Comparison of ENCODE assay signal across 14 cellular contexts in genomic region chr19:47633996-47634395, GRCh38. TPM values are rescaled to one million over a fixed set of nuclear protein-coding genes. Genes with fewer than 3 reads are reported as not detected.
DNase-seq lines count a peak whose midpoint lies in the region; ATAC-seq and TF ChIP-seq lines count a peak whose summit lies in the region.
"Had no signal": no experiment of that assay in that cellular context is flagged by ENCODE, and none has a peak within 500 bp of the region (broad histone marks: within the 10 kb centered on the region; RNA-seq: fewer than 3 reads in every experiment).

No MANE protein-coding gene starts in this region.

- WGBS in trophoblast cell (ENCODE audit: extremely low coverage, insufficient coverage, insufficient read length) = no CpG with 5 or more reads among the region's 11 CpGs

- CTCF ChIA-PET in HEK293 (lab: Yijun Ruan, JAX) = interaction anchor here (1.2 to 1.9 kb wide), 3 partner anchors 10 to 197 kb away, joined by 4 to 5 read pairs (median 4); no protein-coding TSS in a partner anchor

- H2BK5ac ChIP-seq in trophoblast cell (ENCODE audit: low read depth, low read length, poor library complexity) = no peak overlapping the region

- peak overlapping the region; percentile 26 for H2BK12ac ChIP-seq in trophoblast cell (ENCODE audit: low read length)

- H3K4me1 ChIP-seq in HEK293 (ENCODE audit: control insufficient read depth, insufficient read depth, low read length) (peaks cover 17% of the 10 kb centered on the region), trophoblast cell (ENCODE audit: control insufficient read depth in 1 of 2, insufficient read depth in 2 of 2, low read length in 2 of 2) (peaks cover 15 to 16% of the 10 kb centered on the region in 2 experiments)

- TF ChIP-seq CTCF in 22Rv1 (IDR thresholded peaks at IDR 0.05) (no peak), HEK293 (tag by site-specific recombination; IDR thresholded peaks at IDR 0.05) (no peak)

- H3K79me1 ChIP-seq in trophoblast cell (ENCODE audit: low read length) = peaks cover 5% of the 10 kb centered on the region

- H3K23ac ChIP-seq in trophoblast cell (ENCODE audit: low read length) = no peak overlapping the region

- DNase-seq in trophoblast cell = no peak
- no peak for DNase-seq in NCI-H446 treated with DMSO at 0.1 percent for 48 hours (lab: John Stamatoyannopoulos, UW)
- DNase-seq in activated CD8-positive, alpha-beta memory T cell treated with anti-CD3 and anti-CD28 coated beads, Interleukin-2, amount 50 U/mL, for 4 hours = no peak
- no peak for DNase-seq in NK-92 treated with Interleukin-12 subunit alpha and Interleukin-12 subunit beta, amount 100 ng/mL, for 24 hours (lab: John Stamatoyannopoulos, UW)
- DNase-seq: activated CD4-positive, alpha-beta T cell treated with anti-CD3 and anti-CD28 coated beads, Interleukin-2, amount 10 ng/mL, durations not matched to agents 7 days and 5 days; caudate nucleus; COR-L47; upper lobe of left lung had no signal

- H3K18ac ChIP-seq in trophoblast cell (ENCODE audit: low read length) = peak overlapping the region; percentile 5

- no peak overlapping the region for H2BK120ac ChIP-seq in trophoblast cell (ENCODE audit: insufficient read depth, low read length, poor library complexity)

- POLR2A ChIA-PET in HEK293 (lab: Yijun Ruan, JAX) = interaction anchor here (1.1 kb wide), 1 partner anchor 10 kb away, joined by 4 read pairs; no protein-coding TSS in a partner anchor

- H3K79me2 ChIP-seq in trophoblast cell (ENCODE audit: control insufficient read depth, insufficient read depth, low read length, poor library complexity) = peaks cover 11% of the 10 kb centered on the region

- no peak overlapping the region for H3K4me3 ChIP-seq in HEK293 (ENCODE audit: low read depth, low read length)
- H3K4me3 ChIP-seq in trophoblast cell (ENCODE audit: low read depth, low read length) = no peak overlapping the region
- H3K4me3 ChIP-seq: lung, upper lobe of left lung had no signal

- no peaks in the 10 kb centered on the region for H3K27me3 ChIP-seq in trophoblast cell (ENCODE audit: insufficient read depth, low read length)
- H3K27me3 ChIP-seq: upper lobe of left lung had no signal

- no peak overlapping the region for H3K4me2 ChIP-seq in trophoblast cell (ENCODE audit: low read length)

- peak overlapping the region; percentile 56 for H3K4ac ChIP-seq in trophoblast cell (ENCODE audit: low read depth, low read length)

- peak overlapping the region; percentile 51 for H3K27ac ChIP-seq in 22Rv1
- peak overlapping the region; percentile 60 for H3K27ac ChIP-seq in HEK293 (ENCODE audit: extremely low read depth, low read depth, low read length)
- H3K27ac ChIP-seq in cingulate gyrus (ENCODE audit: low read depth, low read length) = peak overlapping the region; percentile 39
- H3K27ac ChIP-seq in trophoblast cell (ENCODE audit: low read depth, low read length) = no peak overlapping the region
- H3K27ac ChIP-seq: upper lobe of left lung had no signal

- no peak overlapping the region for H2AFZ ChIP-seq in trophoblast cell (ENCODE audit: insufficient read depth, low read length, poor library complexity)

- H3K9me3 ChIP-seq in HEK293 (ENCODE audit: control insufficient read depth, insufficient read depth, low read depth, low read length) (no peaks in the 10 kb centered on the region), trophoblast cell (ENCODE audit: insufficient read depth, low read depth, low read length) (no peaks in the 10 kb centered on the region)
- H3K9me3 ChIP-seq: upper lobe of left lung had no signal

- no peak for ATAC-seq in HG02885 (IDR thresholded peaks at IDR 0.05; ENCODE audit: poor library complexity, unreplicated experiment)
- ATAC-seq: activated naive CD4-positive, alpha-beta T cell treated with anti-CD3 and anti-CD28 coated beads, Interleukin-2, amount 50 U/mL, for 72 hours had no signal

- no peak overlapping the region for H4K8ac ChIP-seq in trophoblast cell (ENCODE audit: low read depth, low read length)

- H4K91ac ChIP-seq in trophoblast cell (ENCODE audit: low read depth, low read length) = no peak overlapping the region

- H3K36me3 ChIP-seq in HEK293 (ENCODE audit: control insufficient read depth in 2 of 2, insufficient read depth in 1 of 2, low read length in 2 of 2) = peaks cover 0 to 4% of the 10 kb centered on the region in 2 experiments; a peak in 2 of 3 replicates
- H3K36me3 ChIP-seq in trophoblast cell (ENCODE audit: control insufficient read depth in 1 of 2, insufficient read depth in 2 of 2, low read length in 2 of 2) = peaks cover 0 to 4% of the 10 kb centered on the region in 2 experiments
- H3K36me3 ChIP-seq: upper lobe of left lung had no signal

- H2AK5ac ChIP-seq in trophoblast cell (ENCODE audit: low read length) = no peak overlapping the region

- H3K14ac ChIP-seq in trophoblast cell (ENCODE audit: low read length) = no peak overlapping the region

- no peak overlapping the region for H4K12ac ChIP-seq in trophoblast cell (ENCODE audit: low read depth, low read length)

- H3K9ac ChIP-seq in trophoblast cell (ENCODE audit: low read length) = no peak overlapping the region

TF ChIP-seq in HEK293, 187 proteins besides CTCF, POLR2A, EP300 and RAD21:
- no peak for TF ChIP-seq ZSCAN16 (tag by site-specific recombination; IDR thresholded peaks at IDR 0.05)
- peak; percentile 89 for TF ChIP-seq ZFHX2 (tag by site-specific recombination; conservative IDR thresholded peaks at IDR 0.05)
- TF ChIP-seq ZNF670 (tag by site-specific recombination; IDR thresholded peaks at IDR 0.05; ENCODE audit: low read depth) = no peak
- TF ChIP-seq ZNF623 (tag by site-specific recombination; IDR thresholded peaks at IDR 0.05) = no peak
- TF ChIP-seq ZNF175 (tag by site-specific recombination; IDR thresholded peaks at IDR 0.05) = no peak
- no peak for TF ChIP-seq ZNF2 (tag by site-specific recombination; IDR thresholded peaks at IDR 0.05)
- TF ChIP-seq ZNF513 (tag by site-specific recombination; IDR thresholded peaks at IDR 0.05) = no peak
- no peak for TF ChIP-seq ZSCAN30 (tag by site-specific recombination; IDR thresholded peaks at IDR 0.05)
- TF ChIP-seq ZNF521 (tag by site-specific recombination; IDR thresholded peaks at IDR 0.05) = no peak
- no peak for TF ChIP-seq ZFP69B (tag by site-specific recombination; IDR thresholded peaks at IDR 0.05)
- no peak for TF ChIP-seq ZNF792 (tag by site-specific recombination; IDR thresholded peaks at IDR 0.05)
- TF ChIP-seq INSM2 (tag by site-specific recombination; IDR thresholded peaks at IDR 0.05) = no peak
- TF ChIP-seq ZNF426 (tag by site-specific recombination; IDR thresholded peaks at IDR 0.05) = no peak
- TF ChIP-seq KLF10 (tag by site-specific recombination; IDR thresholded peaks at IDR 0.05) = no peak
- peak; percentile 52 for TF ChIP-seq ZBTB17 (tag by site-specific recombination; IDR thresholded peaks at IDR 0.05)
- no peak for TF ChIP-seq SETDB1 (IDR thresholded peaks at IDR 0.05; ENCODE audit: insufficient read length, low read length)
- TF ChIP-seq EGR2 (tag by site-specific recombination; IDR thresholded peaks at IDR 0.05; ENCODE audit: low read depth) = peak; percentile 77

RNA-seq across cellular contexts. Expression of gene BICRA, which starts 25.1 kb away (rescaled TPM):
- 16.3 and 17.4 TPM in 2 replicates for polyA plus RNA-seq in trophoblast cell (2013)
